Comparison of ENCODE assay signal across 1 cellular context in the genomic region with DNA sequence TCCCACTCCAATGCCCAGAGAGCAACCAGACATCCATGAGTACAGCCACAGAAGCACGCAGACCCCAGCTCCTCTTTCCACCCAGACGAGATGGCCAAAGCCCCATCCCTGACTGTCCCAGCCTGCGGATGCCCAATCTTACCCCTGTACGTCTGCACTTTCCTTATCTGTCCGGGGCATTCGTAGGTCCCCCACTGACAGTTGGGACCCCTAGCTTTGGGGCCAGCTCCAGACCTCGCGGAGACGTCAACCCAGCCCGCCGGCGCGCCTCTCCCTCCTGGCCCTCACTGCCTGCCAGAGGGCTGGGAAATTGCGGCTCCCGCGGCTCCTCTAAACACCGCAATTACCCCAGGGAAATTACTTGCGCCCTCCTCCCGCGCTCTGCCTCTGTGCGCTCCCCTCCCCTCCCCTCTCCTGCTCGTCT.
TF ChIP-seq lines count a peak whose summit lies in the region.

No MANE protein-coding gene starts in this region.

TF ChIP-seq in GM23338, 12 proteins besides CTCF, POLR2A, EP300 and RAD21 (continued from another document):
- TF ChIP-seq ZNF462 (CRISPR knock-in tag; IDR thresholded peaks at IDR 0.05) (no peak), ZNF331 (CRISPR knock-in tag; IDR thresholded peaks at IDR 0.05; ENCODE audit: low read depth) (no peak), NANOG (IDR thresholded peaks at IDR 0.05; ENCODE audit: borderline replicate concordance) (no peak), CREB1 (CRISPR knock-in tag; IDR thresholded peaks at IDR 0.05; ENCODE audit: low read depth) (no peak), JUNB (IDR thresholded peaks at IDR 0.05; ENCODE audit: unreplicated experiment) (no peak), STAT1 (IDR thresholded peaks at IDR 0.05; ENCODE audit: unreplicated experiment) (no peak)
- TF ChIP-seq, protein P1, sequence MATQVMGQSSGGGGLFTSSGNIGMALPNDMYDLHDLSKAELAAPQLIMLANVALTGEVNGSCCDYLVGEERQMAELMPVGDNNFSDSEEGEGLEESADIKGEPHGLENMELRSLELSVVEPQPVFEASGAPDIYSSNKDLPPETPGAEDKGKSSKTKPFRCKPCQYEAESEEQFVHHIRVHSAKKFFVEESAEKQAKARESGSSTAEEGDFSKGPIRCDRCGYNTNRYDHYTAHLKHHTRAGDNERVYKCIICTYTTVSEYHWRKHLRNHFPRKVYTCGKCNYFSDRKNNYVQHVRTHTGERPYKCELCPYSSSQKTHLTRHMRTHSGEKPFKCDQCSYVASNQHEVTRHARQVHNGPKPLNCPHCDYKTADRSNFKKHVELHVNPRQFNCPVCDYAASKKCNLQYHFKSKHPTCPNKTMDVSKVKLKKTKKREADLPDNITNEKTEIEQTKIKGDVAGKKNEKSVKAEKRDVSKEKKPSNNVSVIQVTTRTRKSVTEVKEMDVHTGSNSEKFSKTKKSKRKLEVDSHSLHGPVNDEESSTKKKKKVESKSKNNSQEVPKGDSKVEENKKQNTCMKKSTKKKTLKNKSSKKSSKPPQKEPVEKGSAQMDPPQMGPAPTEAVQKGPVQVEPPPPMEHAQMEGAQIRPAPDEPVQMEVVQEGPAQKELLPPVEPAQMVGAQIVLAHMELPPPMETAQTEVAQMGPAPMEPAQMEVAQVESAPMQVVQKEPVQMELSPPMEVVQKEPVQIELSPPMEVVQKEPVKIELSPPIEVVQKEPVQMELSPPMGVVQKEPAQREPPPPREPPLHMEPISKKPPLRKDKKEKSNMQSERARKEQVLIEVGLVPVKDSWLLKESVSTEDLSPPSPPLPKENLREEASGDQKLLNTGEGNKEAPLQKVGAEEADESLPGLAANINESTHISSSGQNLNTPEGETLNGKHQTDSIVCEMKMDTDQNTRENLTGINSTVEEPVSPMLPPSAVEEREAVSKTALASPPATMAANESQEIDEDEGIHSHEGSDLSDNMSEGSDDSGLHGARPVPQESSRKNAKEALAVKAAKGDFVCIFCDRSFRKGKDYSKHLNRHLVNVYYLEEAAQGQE (IDR thresholded peaks at IDR 0.05; ENCODE audit: unreplicated experiment): no peak
